In genomic region chr11:41225856-41226255, GRCh38 we compare ENCODE assay signal across 27 cellular contexts.
"Had no signal": no experiment of that assay in that cellular context is flagged by ENCODE, and none has a peak within 500 bp of the region (broad histone marks: within the 10 kb centered on the region; RNA-seq: fewer than 3 reads in every experiment).

No MANE protein-coding gene starts in this region.

- H3K27ac ChIP-seq: ascending aorta, cardiac muscle cell had no signal

- H3K27me3 ChIP-seq: ascending aorta, cardiac muscle cell had no signal

- FAIRE-seq: bronchial epithelial cell had no signal

- DNase-seq: activated B cell treated with CpG ODN at 0.5 μM for 24 hours; activated CD4-positive, alpha-beta memory T cell treated with anti-CD3 and anti-CD28 coated beads, Interleukin-2, amount 10 ng/mL, durations not matched to agents 7 days and 5 days; activated CD4-positive, alpha-beta T cell treated with anti-CD3 and anti-CD28 coated beads for 4 hours; activated CD4-positive, alpha-beta T cell treated with anti-CD3 and anti-CD28 coated beads, Interleukin-2, amount 10 ng/mL, durations not matched to agents 24 days and 14 days; activated CD4-positive, alpha-beta T cell treated with anti-CD3 and anti-CD28 coated beads, Interleukin-2, amount 50 U/mL, for 1 hour; activated CD4-positive, alpha-beta T cell treated with anti-CD3 and anti-CD28 coated beads, Interleukin-2, amount 50 U/mL, for 48 hours; activated CD4-positive, CD25-positive, alpha-beta regulatory T cell treated with anti-CD3 and anti-CD28 coated beads, Interleukin-2, amount 50 U/mL, for 72 hours; activated CD8-positive, alpha-beta memory T cell treated with anti-CD3 and anti-CD28 coated beads for 24 hours; activated CD8-positive, alpha-beta memory T cell treated with anti-CD3 and anti-CD28 coated beads, Interleukin-2, amount 10 ng/mL, durations not matched to agents 7 days and 5 days; activated CD8-positive, alpha-beta memory T cell treated with anti-CD3 and anti-CD28 coated beads, Interleukin-2, amount 50 U/mL, for 48 hours; activated CD8-positive, alpha-beta T cell treated with anti-CD3 and anti-CD28 coated beads, Interleukin-2, amount 10 ng/mL, durations not matched to agents 7 days and 5 days; activated effector memory CD4-positive, alpha-beta T cell treated with Interleukin-2 at 50 U/mL for 16 hours; activated gamma-delta T cell; activated naive CD4-positive, alpha-beta T cell treated with anti-CD3 and anti-CD28 coated beads, Interleukin-2, amount 10 ng/mL, durations not matched to agents 7 days and 5 days; activated naive CD4-positive, alpha-beta T cell treated with Interleukin-2 at 50 U/mL for 16 hours; activated naive CD8-positive, alpha-beta T cell treated with anti-CD3 and anti-CD28 coated beads, Interleukin-2, amount 10 ng/mL, durations not matched to agents 7 days and 5 days; activated naive CD8-positive, alpha-beta T cell treated with anti-CD3 and anti-CD28 coated beads, Interleukin-2, amount 50 U/mL, for 24 hours; activated T-cell treated with anti-CD3 and anti-CD28 coated beads, Interleukin-2, amount 50 U/mL, for 24 hours; activated T-cell treated with anti-CD3 and anti-CD28 coated beads, Interleukin-2, amount 50 U/mL, for 48 hours; caudate nucleus; cerebellar nuclear complex; T-helper 1 cell; T-helper 2 cell; T-helper 9 cell had no signal

- H3K36me3 ChIP-seq: ascending aorta, cardiac muscle cell had no signal

- H3K4me3 ChIP-seq: ascending aorta, cardiac muscle cell had no signal

- H3K4me1 ChIP-seq: ascending aorta had no signal

- H3K9me3 ChIP-seq: ascending aorta had no signal
